Comparison of ENCODE assay signal across 10 cellular contexts in the genomic region with DNA sequence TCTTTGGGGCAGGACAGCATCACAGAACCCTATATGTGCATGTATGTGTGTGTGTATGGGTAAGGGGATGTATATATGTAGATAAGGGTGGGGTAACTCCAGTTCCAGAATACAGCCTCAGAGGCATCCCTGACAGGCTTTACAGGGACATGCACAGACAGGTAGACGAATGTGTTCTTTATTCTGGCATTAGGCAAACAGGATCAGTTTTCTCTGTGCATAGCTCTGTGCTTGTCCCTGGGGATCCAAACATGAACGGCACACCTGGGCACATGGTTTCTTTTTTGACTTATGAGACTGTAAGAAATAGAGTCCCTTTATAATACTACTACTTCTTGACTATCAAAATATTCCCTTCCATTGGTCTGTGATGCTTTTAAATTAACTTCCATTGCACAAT.
DNase-seq lines count a peak whose midpoint lies in the region; ATAC-seq, FAIRE-seq and TF ChIP-seq lines count a peak whose summit lies in the region.
"Had no signal": no experiment of that assay in that cellular context is flagged by ENCODE, and none has a peak within 500 bp of the region (broad histone marks: within the 10 kb centered on the region; RNA-seq: fewer than 3 reads in every experiment).

No MANE protein-coding gene starts in this region.

- BruUV-seq in endothelial cell of umbilical vein (replicated peaks; lab: Mats Ljungman, UMichigan): no TSS peak

- H3K4me2 ChIP-seq in endothelial cell of umbilical vein (ENCODE audit: insufficient read depth, low read length): peak overlapping the region; percentile 12

- dilution Hi-C loops in endothelial cell of umbilical vein (cut with MboI; ENCODE audit: extremely low pct_ligation_motif_present, low sequenced_read_pairs): loop anchor here (25.0 kb wide), 1 partner anchor 126 kb away; a partner anchor contains a TSS

- POLR2A ChIA-PET in endothelial cell of umbilical vein (lab: Charles Lee): no interaction called here

- H3K9ac ChIP-seq in endothelial cell of umbilical vein (replicated peaks; ENCODE audit: extremely low read depth, insufficient read depth, low read length): peak overlapping the region; percentile 89

- no peak for TF ChIP-seq POLR2A in endothelial cell of umbilical vein (IDR thresholded peaks at IDR 0.05; ENCODE audit: low read depth, low read length)

- no peaks in the 10 kb centered on the region for H3K9me3 ChIP-seq in right cardiac atrium (ENCODE audit: control insufficient read depth, low read length)
- no peaks in the 10 kb centered on the region for H3K9me3 ChIP-seq in endothelial cell of umbilical vein (replicated peaks; ENCODE audit: control insufficient read depth, insufficient read depth, low read length)
- H3K9me3 ChIP-seq: testis had no signal

- WGBS in right cardiac atrium: 74% methylated on average over 2 of the region's 2 CpGs

- H2AFZ ChIP-seq in endothelial cell of umbilical vein (ENCODE audit: low read depth, low read length): no peak overlapping the region

- no peak overlapping the region for H3K4me3 ChIP-seq in right cardiac atrium (ENCODE audit: low read length)
- H3K4me3 ChIP-seq in endothelial cell of umbilical vein (replicated peaks in 1 of 3; ENCODE audit: insufficient read depth in 1 of 3, low read depth in 1 of 3, low read length in 3 of 3): no peak overlapping the region

- DNase-seq in right cardiac atrium: no peak
- no peak for DNase-seq in cardiac septum (ENCODE audit: low spot score)
- DNase-seq in NCI-H526 treated with DMSO at 0.1 percent for 48 hours (lab: John Stamatoyannopoulos, UW): peak; percentile 95
- no peak for DNase-seq in endothelial cell of umbilical vein (ENCODE audit: low read depth, low spot score)
- DNase-seq in Kasumi-1 (lab: John Stamatoyannopoulos, UW): no peak
- DNase-seq in activated effector memory CD4-positive, alpha-beta T cell treated with Interleukin-2 at 50 U/mL for 16 hours: no peak
- DNase-seq in activated naive CD4-positive, alpha-beta T cell treated with anti-CD3 and anti-CD28 coated beads, Interleukin-2, amount 50 U/mL, for 72 hours (ENCODE audit: low spot score in 2 of 2): no peak
- DNase-seq: GDM1, testis had no signal

- CTCF ChIA-PET in endothelial cell of umbilical vein (lab: Charles Lee): interaction anchor here (0.9 kb wide), 1 partner anchor 17 kb away, joined by 3 read pairs; no protein-coding TSS in a partner anchor

- H4K20me1 ChIP-seq in endothelial cell of umbilical vein (replicated peaks; ENCODE audit: control insufficient read depth, extremely low read depth, insufficient read depth, low read length): no peaks in the 10 kb centered on the region

- H3K36me3 Mint-ChIP-seq in activated naive CD4-positive, alpha-beta T cell treated with anti-CD3 and anti-CD28 coated beads, Interleukin-2, amount 50 U/mL, for 72 hours: no peaks in the 10 kb centered on the region

- peaks cover 89% of the 10 kb centered on the region for H3K79me2 ChIP-seq in endothelial cell of umbilical vein (ENCODE audit: control insufficient read depth, insufficient read depth, low read length)

- no peaks in the 10 kb centered on the region for H3K36me3 ChIP-seq in endothelial cell of umbilical vein (ENCODE audit: control insufficient read depth in 2 of 2, extremely low read depth in 1 of 2, insufficient read depth in 2 of 2, low read length in 2 of 2)

- no peak for TF ChIP-seq CTCF in endothelial cell of umbilical vein (IDR thresholded peaks at IDR 0.05; ENCODE audit: extremely low read depth in 1 of 2, insufficient read depth in 1 of 2, low read depth in 1 of 2, low read length in 2 of 2)

- intact Hi-C loops in right cardiac atrium (cut with DNase I) (loop anchor here in 3 of 4 donors (10.0 kb wide), 3 partner anchors 59 to 279 kb away; a partner anchor contains a TSS), cardiac septum (cut with DNase I) (no loop called here), endothelial cell of umbilical vein (cut with micrococcal nuclease) (loop anchor here (1.0 kb wide), 2 partner anchors 36 to 120 kb away; a partner anchor contains a TSS)

- no peaks in the 10 kb centered on the region for H3K9me3 Mint-ChIP-seq in activated naive CD4-positive, alpha-beta T cell treated with anti-CD3 and anti-CD28 coated beads, Interleukin-2, amount 50 U/mL, for 72 hours

- H3K27ac ChIP-seq in right cardiac atrium (ENCODE audit: low read length) (peak overlapping the region; percentile 8), endothelial cell of umbilical vein (ENCODE audit: insufficient read depth, low read depth, low read length) (peak overlapping the region; percentile 33)
- H3K27ac ChIP-seq: testis had no signal

- H3K27me3 ChIP-seq in right cardiac atrium (ENCODE audit: control insufficient read depth, insufficient read depth): no peaks in the 10 kb centered on the region
- H3K27me3 ChIP-seq in endothelial cell of umbilical vein (ENCODE audit: control insufficient read depth in 2 of 2, insufficient read depth in 2 of 2, low read length in 2 of 2): no peaks in the 10 kb centered on the region
- H3K27me3 ChIP-seq: testis had no signal

- H3K4me1 ChIP-seq in right cardiac atrium (ENCODE audit: control insufficient read depth, insufficient read depth, low read length): peaks cover 10% of the 10 kb centered on the region
- H3K4me1 ChIP-seq in endothelial cell of umbilical vein (ENCODE audit: control insufficient read depth, extremely low read depth, insufficient read depth, low read length): peaks cover 67% of the 10 kb centered on the region

- FAIRE-seq in endothelial cell of umbilical vein (lab: Jason Lieb, UNC): no peak

- H3K27ac Mint-ChIP-seq in activated naive CD4-positive, alpha-beta T cell treated with anti-CD3 and anti-CD28 coated beads, Interleukin-2, amount 50 U/mL, for 72 hours: no peak overlapping the region

- ATAC-seq in right cardiac atrium: no peak
- no peak for ATAC-seq in GM19467 (IDR thresholded peaks at IDR 0.05; ENCODE audit: unreplicated experiment)
- ATAC-seq in activated naive CD4-positive, alpha-beta T cell treated with anti-CD3 and anti-CD28 coated beads, Interleukin-2, amount 50 U/mL, for 72 hours: no peak

- H3K9me1 ChIP-seq in endothelial cell of umbilical vein (replicated peaks; ENCODE audit: control insufficient read depth, extremely low read depth, insufficient read depth, low read length): no peaks in the 10 kb centered on the region

TF ChIP-seq in endothelial cell of umbilical vein, 7 proteins besides CTCF, POLR2A, EP300 and RAD21:
- TF ChIP-seq EZH2 (IDR thresholded peaks at IDR 0.05; ENCODE audit: borderline replicate concordance, low read depth, low read length, severe bottlenecking): no peak
- TF ChIP-seq POLR2AphosphoS5 (IDR thresholded peaks at IDR 0.05; ENCODE audit: insufficient read depth, low read depth, low read length): no peak
